Comparison of ENCODE assay signal across 29 cellular contexts in genomic region chr12:81088221-81088620, GRCh38. TPM values are rescaled to one million over a fixed set of nuclear protein-coding genes. Genes with fewer than 3 reads are reported as not detected.
"Had no signal": no experiment of that assay in that cellular context is flagged by ENCODE, and none has a peak within 500 bp of the region (broad histone marks: within the 10 kb centered on the region; RNA-seq: fewer than 3 reads in every experiment).

No MANE protein-coding gene starts in this region.

- H3K36me3 Mint-ChIP-seq: activated naive CD4-positive, alpha-beta T cell treated with anti-CD3 and anti-CD28 coated beads, Interleukin-2, amount 50 U/mL, for 24 hours; activated naive CD8-positive, alpha-beta T cell treated with anti-CD3 and anti-CD28 coated beads for 36 hours; brain had no signal

- H3K4me1 ChIP-seq: ascending aorta, breast epithelium, colonic mucosa, esophagus squamous epithelium had no signal

- H3K36me3 ChIP-seq: ascending aorta, breast epithelium, cardiac muscle cell, colonic mucosa, esophagus squamous epithelium, WERI-Rb-1 had no signal

- H3K9me3 Mint-ChIP-seq: activated B cell treated with CpG ODN at 0.5 μM for 24 hours; activated CD8-positive, alpha-beta T cell treated with anti-CD3 and anti-CD28 coated beads for 36 hours; activated naive CD4-positive, alpha-beta T cell treated with anti-CD3 and anti-CD28 coated beads for 36 hours; activated naive CD4-positive, alpha-beta T cell treated with anti-CD3 and anti-CD28 coated beads, Interleukin-2, amount 50 U/mL, for 24 hours; activated naive CD8-positive, alpha-beta T cell treated with anti-CD3 and anti-CD28 coated beads for 36 hours; brain had no signal

- H3K9me3 ChIP-seq: ascending aorta, breast epithelium, colonic mucosa, esophagus squamous epithelium had no signal

- H3K4me1 Mint-ChIP-seq: activated B cell treated with CpG ODN at 0.5 μM for 24 hours; activated naive CD4-positive, alpha-beta T cell treated with anti-CD3 and anti-CD28 coated beads, Interleukin-2, amount 50 U/mL, for 24 hours; activated naive CD8-positive, alpha-beta T cell treated with anti-CD3 and anti-CD28 coated beads for 36 hours; activated T-helper 17 cell treated with anti-CD3 and anti-CD28 coated beads, Interleukin-2, amount 50 U/mL, for 72 hours; T-helper 17 cell had no signal

- H3K27ac ChIP-seq: ascending aorta, breast epithelium, cardiac muscle cell, colonic mucosa, epithelial cell of prostate, esophagus squamous epithelium, WERI-Rb-1 had no signal

- DNase-seq: activated B cell treated with CpG ODN at 0.5 μM for 24 hours; activated CD4-positive, alpha-beta T cell treated with anti-CD3 and anti-CD28 coated beads for 48 hours; activated CD4-positive, alpha-beta T cell treated with anti-CD3 and anti-CD28 coated beads, Interleukin-2, amount 50 U/mL, for 1 hour; activated CD4-positive, alpha-beta T cell treated with anti-CD3 and anti-CD28 coated beads, Interleukin-2, amount 50 U/mL, for 48 hours; activated CD8-positive, alpha-beta memory T cell treated with anti-CD3 and anti-CD28 coated beads for 24 hours; activated CD8-positive, alpha-beta T cell treated with anti-CD3 and anti-CD28 coated beads for 36 hours; activated effector memory CD4-positive, alpha-beta T cell treated with anti-CD3 and anti-CD28 coated beads, Interleukin-2, amount 50 U/mL, for 16 hours; activated naive CD4-positive, alpha-beta T cell treated with anti-CD3 and anti-CD28 coated beads for 36 hours; activated naive CD8-positive, alpha-beta T cell treated with anti-CD3 and anti-CD28 coated beads for 36 hours; activated T-cell treated with anti-CD3 and anti-CD28 coated beads, Interleukin-2, amount 50 U/mL, for 4 hours; central memory CD4-positive, alpha-beta T cell; cerebellar nuclear complex; colonic mucosa; effector CD8-positive, alpha-beta T cell; esophagus squamous epithelium; head of caudate nucleus; T-helper 1 cell; T-helper 17 cell; T1000; WERI-Rb-1 had no signal

- ATAC-seq: activated CD4-positive, CD25-positive, alpha-beta regulatory T cell treated with anti-CD3 and anti-CD28 coated beads, Interleukin-2, amount 50 U/mL, for 24 hours; activated CD8-positive, alpha-beta T cell treated with anti-CD3 and anti-CD28 coated beads for 36 hours; activated T-cell treated with anti-CD3 and anti-CD28 coated beads, Interleukin-2, amount 50 U/mL, for 4 hours; activated T-helper 17 cell treated with anti-CD3 and anti-CD28 coated beads, Interleukin-2, amount 50 U/mL, for 72 hours; T-helper 17 cell had no signal

- H3K27me3 ChIP-seq: ascending aorta, breast epithelium, cardiac muscle cell, colonic mucosa, esophagus squamous epithelium had no signal

- H3K4me3 ChIP-seq: ascending aorta, breast epithelium, cardiac muscle cell, colonic mucosa, esophagus squamous epithelium had no signal

- H3K27me3 Mint-ChIP-seq: activated B cell treated with CpG ODN at 0.5 μM for 24 hours; activated CD8-positive, alpha-beta T cell treated with anti-CD3 and anti-CD28 coated beads for 36 hours; activated naive CD4-positive, alpha-beta T cell treated with anti-CD3 and anti-CD28 coated beads, Interleukin-2, amount 50 U/mL, for 24 hours; activated naive CD8-positive, alpha-beta T cell treated with anti-CD3 and anti-CD28 coated beads for 36 hours; activated T-helper 17 cell treated with anti-CD3 and anti-CD28 coated beads, Interleukin-2, amount 50 U/mL, for 72 hours; brain; T-helper 17 cell had no signal

- H3K4me3 Mint-ChIP-seq: activated B cell treated with CpG ODN at 0.5 μM for 24 hours; activated CD8-positive, alpha-beta T cell treated with anti-CD3 and anti-CD28 coated beads for 36 hours; activated naive CD4-positive, alpha-beta T cell treated with anti-CD3 and anti-CD28 coated beads for 36 hours; activated naive CD4-positive, alpha-beta T cell treated with anti-CD3 and anti-CD28 coated beads, Interleukin-2, amount 50 U/mL, for 24 hours; activated naive CD8-positive, alpha-beta T cell treated with anti-CD3 and anti-CD28 coated beads for 36 hours; activated T-cell treated with anti-CD3 and anti-CD28 coated beads, Interleukin-2, amount 50 U/mL, for 4 hours; activated T-helper 17 cell treated with anti-CD3 and anti-CD28 coated beads, Interleukin-2, amount 50 U/mL, for 72 hours; brain; T-helper 17 cell; T-helper 2 cell treated with Interferon-gamma antibody and Interleukin-4, amounts not matched to agents 5 μg/mL and 100 μg/mL, for 36 hours had no signal

- H3K27ac Mint-ChIP-seq: activated B cell treated with CpG ODN at 0.5 μM for 24 hours; activated CD8-positive, alpha-beta T cell treated with anti-CD3 and anti-CD28 coated beads for 36 hours; activated naive CD4-positive, alpha-beta T cell treated with anti-CD3 and anti-CD28 coated beads for 36 hours; activated naive CD4-positive, alpha-beta T cell treated with anti-CD3 and anti-CD28 coated beads, Interleukin-2, amount 50 U/mL, for 24 hours; activated naive CD8-positive, alpha-beta T cell treated with anti-CD3 and anti-CD28 coated beads for 36 hours; activated T-helper 17 cell treated with anti-CD3 and anti-CD28 coated beads, Interleukin-2, amount 50 U/mL, for 72 hours; brain; T-helper 17 cell; T-helper 2 cell treated with Interferon-gamma antibody and Interleukin-4, amounts not matched to agents 5 μg/mL and 100 μg/mL, for 36 hours had no signal

RNA-seq across cellular contexts. Expression of gene ACSS3, which starts 10.3 kb away (rescaled TPM):
- total RNA-seq: activated B cell treated with CpG ODN at 0.5 μM for 24 hours; activated CD8-positive, alpha-beta T cell treated with anti-CD3 and anti-CD28 coated beads for 36 hours; activated naive CD4-positive, alpha-beta T cell treated with anti-CD3 and anti-CD28 coated beads for 36 hours; activated naive CD8-positive, alpha-beta T cell treated with anti-CD3 and anti-CD28 coated beads for 36 hours; activated T-helper 17 cell treated with anti-CD3 and anti-CD28 coated beads, Interleukin-2, amount 50 U/mL, for 72 hours; T-helper 17 cell had no signal
